17 cellular contexts compared by ENCODE assay signal in genomic region chr11:20057055-20057943, GRCh38.
DNase-seq lines count a peak whose midpoint lies in the region; ATAC-seq and TF ChIP-seq lines count a peak whose summit lies in the region.
"Had no signal": no experiment of that assay in that cellular context is flagged by ENCODE, and none has a peak within 500 bp of the region (broad histone marks: within the 10 kb centered on the region; RNA-seq: fewer than 3 reads in every experiment).

No MANE protein-coding gene starts in this region.

- peaks cover 6% of the 10 kb centered on the region; the same call in 1 of the 3 replicates for H3K4me1 Mint-ChIP-seq in GM23338
- H3K4me1 Mint-ChIP-seq in T-helper 17 cell = no peaks in the 10 kb centered on the region
- H3K4me1 Mint-ChIP-seq in progenitor cell of endocrine pancreas (ENCODE audit: low read depth) = no peaks in the 10 kb centered on the region

- H3K36me3 Mint-ChIP-seq in GM23338 (ENCODE audit: low read depth) (peaks cover 92% of the 10 kb centered on the region), T-helper 17 cell (ENCODE audit: low read depth) (peaks cover 2% of the 10 kb centered on the region), progenitor cell of endocrine pancreas (ENCODE audit: insufficient read depth) (peaks cover 33% of the 10 kb centered on the region)

- H3K9me3 Mint-ChIP-seq in GM23338 (no peaks in the 10 kb centered on the region), progenitor cell of endocrine pancreas (ENCODE audit: low read depth) (no peaks in the 10 kb centered on the region)
- H3K9me3 Mint-ChIP-seq: stimulated activated naive CD8-positive, alpha-beta T cell treated with anti-CD3 and anti-CD28 coated beads, Interleukin-15, Interleukin-2, amounts not matched to agents 100 ng/mL and 50 ng/mL, for 24 hours had no signal

- H4K20me1 ChIP-seq in GM23338 (replicated peaks; ENCODE audit: insufficient read depth) (peaks cover 4% of the 10 kb centered on the region; the same call in 1 of the 2 replicates), PC-3 (ENCODE audit: low read length) (no peaks in the 10 kb centered on the region)
- H4K20me1 ChIP-seq: BLaER1 treated with 17β-estradiol and CSF1 and Interleukin-3, amounts not matched to agents 10 nM and 100 nM had no signal

- H3K4me3 Mint-ChIP-seq in GM23338 (no peak overlapping the region), T-helper 17 cell (no peak overlapping the region), progenitor cell of endocrine pancreas (ENCODE audit: low read depth) (no peak overlapping the region)
- H3K4me3 Mint-ChIP-seq: stimulated activated naive CD8-positive, alpha-beta T cell treated with anti-CD3 and anti-CD28 coated beads, Interleukin-15, Interleukin-2, amounts not matched to agents 100 ng/mL and 50 ng/mL, for 24 hours had no signal

- H3K27ac ChIP-seq in GM23338 (ENCODE audit: low read depth) (0 out of 2 replicates have a peak overlapping the region, but pooled peaks have one; percentile 35), PC-3 (ENCODE audit: low read length) (no peak overlapping the region)
- H3K27ac ChIP-seq: BLaER1 treated with 17β-estradiol and CSF1 and Interleukin-3, amounts not matched to agents 10 nM and 100 nM; colonic mucosa; neutrophil had no signal

- intact Hi-C loops in PC-3 (cut with micrococcal nuclease) = no loop called here

- H3K27me3 Mint-ChIP-seq in GM23338 (ENCODE audit: insufficient read depth, low read depth, poor library complexity) = no peaks in the 10 kb centered on the region
- H3K27me3 Mint-ChIP-seq in T-helper 17 cell = peaks cover 9% of the 10 kb centered on the region
- H3K27me3 Mint-ChIP-seq in progenitor cell of endocrine pancreas = no peaks in the 10 kb centered on the region
- H3K27me3 Mint-ChIP-seq: stimulated activated naive CD8-positive, alpha-beta T cell treated with anti-CD3 and anti-CD28 coated beads, Interleukin-15, Interleukin-2, amounts not matched to agents 100 ng/mL and 50 ng/mL, for 24 hours had no signal

- no TSS peak for BruUV-seq in PC-3 (replicated peaks; lab: Mats Ljungman, UMichigan)

- H3K4me3 ChIP-seq in GM23338 (no peak overlapping the region), PC-3 (ENCODE audit: low read length) (no peak overlapping the region)
- H3K4me3 ChIP-seq: BLaER1 treated with 17β-estradiol and CSF1 and Interleukin-3, amounts not matched to agents 10 nM and 100 nM; colonic mucosa; HAP-1 had no signal

- no peaks in the 10 kb centered on the region for H3K9me2 ChIP-seq in GM23338 (ENCODE audit: insufficient read depth)
- no peaks in the 10 kb centered on the region for H3K9me2 ChIP-seq in PC-3 (replicated peaks; ENCODE audit: low read length)

- no peak overlapping the region for H3K9ac ChIP-seq in PC-3 (ENCODE audit: low read length)
- H3K9ac ChIP-seq: BLaER1 treated with 17β-estradiol and CSF1 and Interleukin-3, amounts not matched to agents 10 nM and 100 nM had no signal

- no peak for ATAC-seq in GM23338
- ATAC-seq in T-helper 17 cell = no peak
- no peak for ATAC-seq in HG03520 (IDR thresholded peaks at IDR 0.05; ENCODE audit: unreplicated experiment)
- ATAC-seq in PC-3 = no peak

- CTCF ChIA-PET in PC-3 (lab: Charles Lee) = no interaction called here

- POLR2A ChIA-PET in PC-3 (lab: Charles Lee; ENCODE audit: unreplicated experiment) = no interaction called here

- H3K4me2 ChIP-seq in GM23338 (no peak overlapping the region), PC-3 (ENCODE audit: low read length) (no peak overlapping the region)
- H3K4me2 ChIP-seq: BLaER1 treated with 17β-estradiol and CSF1 and Interleukin-3, amounts not matched to agents 10 nM and 100 nM had no signal

- no peaks in the 10 kb centered on the region for H3K4me1 ChIP-seq in GM23338 (ENCODE audit: insufficient read depth)
- no peaks in the 10 kb centered on the region for H3K4me1 ChIP-seq in PC-3 (ENCODE audit: insufficient read depth, low read length)
- H3K4me1 ChIP-seq: BLaER1 treated with 17β-estradiol and CSF1 and Interleukin-3, amounts not matched to agents 10 nM and 100 nM; colonic mucosa; HAP-1 had no signal

- DNase-seq in GM23338 (ENCODE audit: low spot score) (no peak), T-helper 17 cell (no peak), fibroblast of gingiva (ENCODE audit: low read depth) (peak; percentile 63), progenitor cell of endocrine pancreas (ENCODE audit: low spot score, unreplicated experiment) (no peak), SK-N-DZ (ENCODE audit: low spot score) (no peak), PC-3 (no peak)
- DNase-seq in stimulated activated naive CD4-positive, alpha-beta T cell treated with Interleukin-2 at 50 U/mL for 16 hours (lab: John Stamatoyannopoulos, UW) = no peak
- DNase-seq: activated CD4-positive, alpha-beta T cell treated with anti-CD3 and anti-CD28 coated beads, Interleukin-2, amount 50 U/mL, for 48 hours; amygdala; colonic mucosa; NCI-H1417; NCI-H345 had no signal

- H3K36me3 ChIP-seq in GM23338 (ENCODE audit: insufficient read depth) (peaks cover 49% of the 10 kb centered on the region), PC-3 (ENCODE audit: low read depth, low read length) (peaks cover 15% of the 10 kb centered on the region; the same call in 1 of the 2 replicates)
- H3K36me3 ChIP-seq: BLaER1 treated with 17β-estradiol and CSF1 and Interleukin-3, amounts not matched to agents 10 nM and 100 nM; colonic mucosa; HAP-1 had no signal

- H3K79me2 ChIP-seq in GM23338 (replicated peaks; ENCODE audit: insufficient read depth) = no peaks in the 10 kb centered on the region
- H3K79me2 ChIP-seq in PC-3 (ENCODE audit: low read length) = no peaks in the 10 kb centered on the region

- no peaks in the 10 kb centered on the region for H3F3A ChIP-seq in GM23338 (replicated peaks; ENCODE audit: low read depth)
- no peaks in the 10 kb centered on the region for H3F3A ChIP-seq in PC-3 (ENCODE audit: low read length, unreplicated experiment)

- no peaks in the 10 kb centered on the region for H3K27me3 ChIP-seq in GM23338 (ENCODE audit: insufficient read depth)
- no peaks in the 10 kb centered on the region for H3K27me3 ChIP-seq in PC-3 (ENCODE audit: low read length)
- H3K27me3 ChIP-seq: BLaER1 treated with 17β-estradiol and CSF1 and Interleukin-3, amounts not matched to agents 10 nM and 100 nM; colonic mucosa; neutrophil had no signal

- H2AFZ ChIP-seq in GM23338 (no peak overlapping the region), PC-3 (ENCODE audit: low read length) (no peak overlapping the region)

- TF ChIP-seq CTCF in GM23338 (conservative IDR thresholded peaks at IDR 0.05; ENCODE audit: low read depth in 2 of 2) (no peak), progenitor cell of endocrine pancreas (IDR thresholded peaks at IDR 0.05; ENCODE audit: unreplicated experiment) (no peak), PC-3 (conservative IDR thresholded peaks at IDR 0.05; ENCODE audit: low read depth, low read length) (no peak)

- H3K27ac Mint-ChIP-seq in GM23338 (no peak overlapping the region; the same call in 1 of the 2 replicates), T-helper 17 cell (peak overlapping the region; percentile 19), progenitor cell of endocrine pancreas (peak overlapping the region; percentile 33)
- H3K27ac Mint-ChIP-seq: stimulated activated naive CD8-positive, alpha-beta T cell treated with anti-CD3 and anti-CD28 coated beads, Interleukin-15, Interleukin-2, amounts not matched to agents 100 ng/mL and 50 ng/mL, for 24 hours had no signal

- H3K9me3 ChIP-seq in T-helper 17 cell (ENCODE audit: control insufficient read depth, low read length, poor library complexity, severe bottlenecking) = no peaks in the 10 kb centered on the region
- no peaks in the 10 kb centered on the region for H3K9me3 ChIP-seq in PC-3 (ENCODE audit: low read length)
- H3K9me3 ChIP-seq: BLaER1 treated with 17β-estradiol and CSF1 and Interleukin-3, amounts not matched to agents 10 nM and 100 nM; colonic mucosa; neutrophil had no signal

TF ChIP-seq in GM23338, 12 proteins besides CTCF, POLR2A, EP300 and RAD21 (continues in another document):
- TF ChIP-seq JUNB (IDR thresholded peaks at IDR 0.05; ENCODE audit: unreplicated experiment) (no peak), POLR2AphosphoS5 (IDR thresholded peaks at IDR 0.05; ENCODE audit: low read depth) (no peak), NANOG (IDR thresholded peaks at IDR 0.05; ENCODE audit: borderline replicate concordance) (no peak), ETS1 (IDR thresholded peaks at IDR 0.05) (no peak), REST (IDR thresholded peaks at IDR 0.05; ENCODE audit: unreplicated experiment) (no peak)
